Comparison of ENCODE assay signal across 8 cellular contexts in genomic region chrX:15674514-15674898, GRCh38. TPM values are rescaled to one million over a fixed set of nuclear protein-coding genes. Genes with fewer than 3 reads are reported as not detected.
DNase-seq lines count a peak whose midpoint lies in the region; ATAC-seq and TF ChIP-seq lines count a peak whose summit lies in the region.

No MANE protein-coding gene starts in this region.

- H3K4me1 Mint-ChIP-seq in Calu3 (ENCODE audit: low read depth, unreplicated experiment) (peaks cover 7% of the 10 kb centered on the region), MCF 10A (ENCODE audit: insufficient read depth, unreplicated experiment) (peaks cover 16% of the 10 kb centered on the region)

- TF ChIP-seq CTCF in Calu3 (IDR thresholded peaks at IDR 0.05; ENCODE audit: unreplicated experiment): no peak
- no peak for TF ChIP-seq CTCF in Peyer's patch (IDR thresholded peaks at IDR 0.05)
- TF ChIP-seq CTCF in MCF 10A (IDR thresholded peaks at IDR 0.05; ENCODE audit: unreplicated experiment): no peak

- H3K36me3 Mint-ChIP-seq in Calu3 (ENCODE audit: insufficient read depth, unreplicated experiment) (no peaks in the 10 kb centered on the region), MCF 10A (ENCODE audit: insufficient read depth, unreplicated experiment) (peaks cover under 1% of the 10 kb centered on the region)

- BruUV-seq in Calu3 (replicated peaks; lab: Mats Ljungman, UMichigan) (TSS peak; percentile 76), MCF 10A (replicated peaks; lab: Mats Ljungman, UMichigan) (no TSS peak)

- H3K9me3 Mint-ChIP-seq in Calu3 (ENCODE audit: low read depth, unreplicated experiment) (no peaks in the 10 kb centered on the region), MCF 10A (ENCODE audit: unreplicated experiment) (no peaks in the 10 kb centered on the region)

- H3K4me3 Mint-ChIP-seq in Calu3 (ENCODE audit: low read depth, unreplicated experiment): no peak overlapping the region
- H3K4me3 Mint-ChIP-seq in MCF 10A (ENCODE audit: unreplicated experiment): no peak overlapping the region

- DNase-seq in Calu3: peak; percentile 87
- DNase-seq in GM19240 (ENCODE audit: insufficient read length, low spot score): peak; percentile 80
- peak; percentile 88 to 99 (median 97) for DNase-seq in Peyer's patch
- DNase-seq in MCF 10A (ENCODE audit: unreplicated experiment): peak; percentile 98
- peak; percentile 83 for DNase-seq in iPS-NIHi11 (ENCODE audit: low spot score)
- peak; percentile 70 for DNase-seq in stimulated activated CD4-positive, alpha-beta T cell treated with anti-CD3 and anti-CD28 coated beads, Interleukin-12 subunit alpha, Interleukin-12 subunit beta, amount 100 ng/mL, for 4 hours
- no peak for DNase-seq in NCI-H748 treated with DMSO at 0.1 percent for 48 hours (lab: John Stamatoyannopoulos, UW)

- TF ChIP-seq POLR2A in Peyer's patch (IDR thresholded peaks at IDR 0.05): peak in 1 of 2 donors; percentile 20

- no peaks in the 10 kb centered on the region for H3K9me3 ChIP-seq in Peyer's patch

- H3K27me3 ChIP-seq in Peyer's patch: no peaks in the 10 kb centered on the region

- H3K27ac Mint-ChIP-seq in Calu3 (ENCODE audit: unreplicated experiment): no peak overlapping the region
- no peak overlapping the region for H3K27ac Mint-ChIP-seq in MCF 10A (ENCODE audit: low read depth, unreplicated experiment)

- peak; percentile 79 for ATAC-seq in HG03354 (IDR thresholded peaks at IDR 0.05; ENCODE audit: poor library complexity, severe bottlenecking, unreplicated experiment)

- peak overlapping the region; percentile 63 to 95 (median 80) for H3K4me3 ChIP-seq in Peyer's patch

- POLR2A ChIA-PET in MCF 10A (lab: Yijun Ruan, JAX): interaction anchor here (0.6 to 2.5 kb wide), 19 partner anchors 9 to 1940 kb away, joined by 3 to 11 read pairs (median 4); partner anchors contain the start of genes BMX, OFD1, PIR and TRAPPC2

- peak overlapping the region; percentile 96 to 100 (median 98) for H3K27ac ChIP-seq in Peyer's patch

- peaks cover 0 to 8% (median 4%) of the 10 kb centered on the region in 4 donors for H3K4me1 ChIP-seq in Peyer's patch

- no peaks in the 10 kb centered on the region for H3K36me3 ChIP-seq in Peyer's patch

- H3K27me3 Mint-ChIP-seq in Calu3 (ENCODE audit: unreplicated experiment) (no peaks in the 10 kb centered on the region), MCF 10A (ENCODE audit: insufficient read depth, unreplicated experiment) (peaks cover 17% of the 10 kb centered on the region)

- CTCF ChIA-PET in Calu3 (lab: Charles Lee): no interaction called here
- CTCF ChIA-PET in MCF 10A (lab: Yijun Ruan, JAX): no interaction called here

- intact Hi-C loops in Calu3 (cut with micrococcal nuclease; ENCODE audit: unreplicated experiment) (no loop called here), MCF 10A (cut with micrococcal nuclease) (loop anchor here (5.0 to 10.0 kb wide), 2 partner anchors 202 to 340 kb away; partner anchors contain the start of gene PIGA)

RNA-seq across cellular contexts. Expression of gene CLTRN, which starts 9.9 kb away (rescaled TPM):
- 35.3 and 61.4 TPM in 2 replicates for total RNA-seq in Calu3 (2022)
- not detected for total RNA-seq in Peyer's patch
- 1.5 and 1.8 TPM in 2 replicates for total RNA-seq in MCF 10A (2022)

Comparison
In these comparisons a context has a peak if more than half of its experiments do, and no peak if none do; other contexts are left out.
1. RNA of gene CLTRN, which starts 9.9 kb away (total RNA-seq): 35.3 to 61.4 TPM in Calu3; 1.5 to 1.8 TPM in MCF 10A and not detected in Peyer's patch; every median in the first group is over 10 times any median in the second.